Comparison of ENCODE assay signal across 1 cellular context in genomic region chr6:27158316-27158643, GRCh38.
TF ChIP-seq lines count a peak whose summit lies in the region.

No MANE protein-coding gene starts in this region.

TF ChIP-seq in K562, 482 proteins besides CTCF, POLR2A, EP300 and RAD21 (continued from another document):
- TF ChIP-seq TCF15 (CRISPR knock-in tag; IDR thresholded peaks at IDR 0.05) (no peak; the same call in 1 of the 2 replicates), ZKSCAN8 (CRISPR knock-in tag; IDR thresholded peaks at IDR 0.05) (no peak), NFE2 (IDR thresholded peaks at IDR 0.05; ENCODE audit: low read depth) (no peak), ELF4 (CRISPR knock-in tag; IDR thresholded peaks at IDR 0.05) (no peak), NEUROD1 (IDR thresholded peaks at IDR 0.05; ENCODE audit: borderline replicate concordance, low read depth, low read length, partially characterized antibody) (no peak), TEAD4 (IDR thresholded peaks at IDR 0.05; ENCODE audit: low read length) (no peak), TEAD4 (CRISPR knock-in tag; IDR thresholded peaks at IDR 0.05; ENCODE audit: borderline replicate concordance) (no peak), ELF1 (tag; IDR thresholded peaks at IDR 0.05) (peak; percentile 38; the same call in 1 of the 2 replicates), ZNF584 (CRISPR knock-in tag; IDR thresholded peaks at IDR 0.05; ENCODE audit: low read depth) (peak; percentile 56; the same call in 1 of the 2 replicates), HDAC3 (IDR thresholded peaks at IDR 0.05; ENCODE audit: borderline replicate concordance, partially characterized antibody) (no peak), ZBTB26 (CRISPR knock-in tag; IDR thresholded peaks at IDR 0.05) (no peak), TARDBP (IDR thresholded peaks at IDR 0.05) (no peak), EHMT2 (IDR thresholded peaks at IDR 0.05) (peak; percentile 83; the same call in 1 of the 2 replicates), POU5F1 (IDR thresholded peaks at IDR 0.05; ENCODE audit: borderline replicate concordance, low read depth, low read length, partially characterized antibody) (no peak), UBTF (IDR thresholded peaks at IDR 0.05; ENCODE audit: borderline replicate concordance in 1 of 2, low read depth in 2 of 2, low read length in 2 of 2) (no peak), HMG20B (CRISPR knock-in tag; IDR thresholded peaks at IDR 0.05) (no peak), ZNF764 (CRISPR knock-in tag; IDR thresholded peaks at IDR 0.05; ENCODE audit: low read depth) (no peak; the same call in 1 of the 2 replicates), SMAD4 (CRISPR knock-in tag; conservative IDR thresholded peaks at IDR 0.05) (0 out of 2 replicates have a peak, but pooled peaks have one; percentile 1), CREBBP (IDR thresholded peaks at IDR 0.05; ENCODE audit: low read depth, low read length) (no peak), DPF2 (IDR thresholded peaks at IDR 0.05) (0 out of 2 replicates have a peak, but pooled peaks have one; percentile 43), CEBPG (CRISPR knock-in tag; IDR thresholded peaks at IDR 0.05) (no peak), CEBPG (tag; conservative IDR thresholded peaks at IDR 0.05 in 1 of 2, IDR thresholded peaks at IDR 0.05 in 1 of 2) (no peak), ZBTB34 (CRISPR knock-in tag; IDR thresholded peaks at IDR 0.05) (no peak), FOXP4 (CRISPR knock-in tag; IDR thresholded peaks at IDR 0.05; ENCODE audit: borderline replicate concordance) (no peak), SNAPC5 (CRISPR knock-in tag; IDR thresholded peaks at IDR 0.05) (no peak), NBN (IDR thresholded peaks at IDR 0.05; ENCODE audit: low read depth) (no peak), XRCC5 (IDR thresholded peaks at IDR 0.05; ENCODE audit: low read depth, low read length) (0 out of 2 replicates have a peak, but pooled peaks have one; percentile 45), GMEB1 (CRISPR knock-in tag; IDR thresholded peaks at IDR 0.05) (no peak), ZNF384 (IDR thresholded peaks at IDR 0.05; ENCODE audit: low read depth, low read length) (no peak), SAP30 (IDR thresholded peaks at IDR 0.05; ENCODE audit: borderline replicate concordance, insufficient read depth, low read depth, low read length, poor library complexity, severe bottlenecking) (no peak), SIN3B (IDR thresholded peaks at IDR 0.05; ENCODE audit: low read depth) (no peak), ZNF644 (tag; IDR thresholded peaks at IDR 0.05; ENCODE audit: low read depth) (0 out of 2 replicates have a peak, but pooled peaks have one; percentile 9), FOXJ2 (tag; IDR thresholded peaks at IDR 0.05) (no peak), POLR2H (tag; IDR thresholded peaks at IDR 0.05; ENCODE audit: low read depth) (peak; percentile 75), YY1 (IDR thresholded peaks at IDR 0.05; ENCODE audit: borderline replicate concordance in 1 of 3, control insufficient read depth in 1 of 3, extremely low read depth in 1 of 3, insufficient read depth in 3 of 3, insufficient read length in 1 of 3, insufficient replicate concordance in 2 of 3, low read depth in 1 of 3, low read length in 2 of 3) (no peak), SNIP1 (IDR thresholded peaks at IDR 0.05; ENCODE audit: low read depth) (no peak), SNRNP70 (optimal IDR thresholded peaks at IDR 0.05; ENCODE audit: low read depth, low read length) (no peak), ZBTB5 (IDR thresholded peaks at IDR 0.05) (0 out of 2 replicates have a peak, but pooled peaks have one; percentile 5), SMAD2 (IDR thresholded peaks at IDR 0.05; ENCODE audit: low read depth, low read length) (no peak), HNRNPLL (IDR thresholded peaks at IDR 0.05; ENCODE audit: low read depth, low read length, poor library complexity, severe bottlenecking) (peak; percentile 44)
